In genomic region chr1:21352586-21352985, GRCh38 we compare ENCODE assay signal across 36 cellular contexts.
"Had no signal": no experiment of that assay in that cellular context is flagged by ENCODE, and none has a peak within 500 bp of the region (broad histone marks: within the 10 kb centered on the region; RNA-seq: fewer than 3 reads in every experiment).

No MANE protein-coding gene starts in this region.

- H3K36me3 ChIP-seq: MG63 had no signal

- H3K9me3 ChIP-seq: MG63 had no signal

- H3K4me3 ChIP-seq: MG63 had no signal

- H3K27me3 ChIP-seq: MG63 had no signal

- DNase-seq: Karpas-422, Kasumi-1, MG63, MM.1S, MV-4-11, NCI-H1048, NCI-H1092, NCI-H1092 treated with DMSO at 0.1 percent for 48 hours, NCI-H1105, NCI-H1105 treated with DMSO at 0.1 percent for 48 hours, NCI-H1417, NCI-H1417 treated with DMSO at 0.1 percent for 48 hours, NCI-H1436, NCI-H1436 treated with DMSO at 0.1 percent for 48 hours, NCI-H146, NCI-H1694, NCI-H1694 treated with DMSO at 0.1 percent for 48 hours, NCI-H187, NCI-H187 treated with DMSO at 0.1 percent for 48 hours, NCI-H1930, NCI-H2029, NCI-H2029 treated with DMSO at 0.1 percent for 48 hours, NCI-H2081, NCI-H2081 treated with DMSO at 0.1 percent for 48 hours, NCI-H2107, NCI-H2171, NCI-H2171 treated with DMSO at 0.1 percent for 48 hours, NCI-H2227 treated with DMSO at 0.1 percent for 48 hours, NCI-H226, NCI-H345, NCI-H446, NCI-H446 treated with DMSO at 0.1 percent for 48 hours, NCI-H510A, NCI-H510A treated with DMSO at 0.1 percent for 48 hours, NCI-H524, NCI-H524 treated with DMSO at 0.1 percent for 48 hours had no signal
